ENCODE assay signal across 9 cellular contexts in the genomic region with DNA sequence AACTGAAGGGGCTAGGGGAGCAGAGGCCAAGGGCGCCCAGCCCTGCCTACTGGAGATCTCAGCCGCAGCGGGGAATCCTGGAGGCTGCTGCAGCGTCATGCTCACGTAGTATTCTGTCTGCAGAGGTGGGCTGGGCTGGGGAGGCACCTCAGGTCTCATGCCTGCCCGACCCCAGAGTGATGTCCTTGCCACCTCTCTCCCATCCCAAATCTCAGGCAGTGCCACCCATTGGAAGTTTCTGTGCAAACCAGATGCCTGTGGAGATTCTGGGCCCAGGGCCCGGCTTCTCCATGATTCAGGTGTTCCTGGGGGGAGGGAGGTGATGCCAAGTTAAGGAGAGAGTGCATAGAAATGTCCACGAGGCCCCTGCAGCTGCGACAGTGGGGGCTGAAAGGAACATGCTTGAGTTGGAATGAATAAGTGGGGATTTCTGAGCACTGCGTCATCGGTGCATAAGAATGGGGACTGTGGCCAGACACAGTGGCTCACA.
DNase-seq lines count a peak whose midpoint lies in the region; ATAC-seq, FAIRE-seq and TF ChIP-seq lines count a peak whose summit lies in the region.
"Had no signal": no experiment of that assay in that cellular context is flagged by ENCODE, and none has a peak within 500 bp of the region (broad histone marks: within the 10 kb centered on the region; RNA-seq: fewer than 3 reads in every experiment).

No MANE protein-coding gene starts in this region.

- H3K4me1 ChIP-seq in smooth muscle cell (ENCODE audit: low read depth) = no peaks in the 10 kb centered on the region

- no peak for FAIRE-seq in HTR-8/SVneo (lab: Jason Lieb, UNC)

- H3K27ac ChIP-seq in SU-DHL-6 (ENCODE audit: low read depth, low read length) (peak overlapping the region; percentile 57), brain microvascular endothelial cell (no peak overlapping the region), smooth muscle cell (ENCODE audit: low read depth) (no peak overlapping the region)

- H3K27ac Mint-ChIP-seq in T-helper 1 cell treated with Interleukin-12 subunit alpha and Interleukin-12 subunit beta and Interleukin-4 antibody, amounts not matched to agents 30 μg/mL and 1 μg/mL, for 36 hours = peak overlapping the region; percentile 95

- no peaks in the 10 kb centered on the region for H3K9me2 ChIP-seq in SU-DHL-6 (replicated peaks; ENCODE audit: insufficient read depth, low read length)

- H3K4me3 ChIP-seq in SU-DHL-6 (ENCODE audit: insufficient read depth, low read length, poor library complexity, severe bottlenecking) (no peak overlapping the region), brain microvascular endothelial cell (ENCODE audit: low read depth, low read length) (no peak overlapping the region), smooth muscle cell (no peak overlapping the region)
- H3K4me3 ChIP-seq: heart right ventricle had no signal

- peaks cover 32% of the 10 kb centered on the region; the same call in 1 of the 2 replicates for H3K79me2 ChIP-seq in SU-DHL-6 (ENCODE audit: insufficient read depth, low read length)
- H3K79me2 ChIP-seq in smooth muscle cell (ENCODE audit: low read depth) = no peaks in the 10 kb centered on the region

- H3K4me2 ChIP-seq in SU-DHL-6 (ENCODE audit: low read depth, low read length, poor library complexity, severe bottlenecking) = no peak overlapping the region
- H3K4me2 ChIP-seq in smooth muscle cell = no peak overlapping the region

- H4K20me1 ChIP-seq in SU-DHL-6 (ENCODE audit: low read depth, low read length) = no peaks in the 10 kb centered on the region
- peaks cover 3% of the 10 kb centered on the region for H4K20me1 ChIP-seq in smooth muscle cell (ENCODE audit: low read depth)

- H3K27me3 Mint-ChIP-seq in T-helper 1 cell treated with Interleukin-12 subunit alpha and Interleukin-12 subunit beta and Interleukin-4 antibody, amounts not matched to agents 30 μg/mL and 1 μg/mL, for 36 hours (ENCODE audit: low read depth) = no peaks in the 10 kb centered on the region

- H3K9me3 Mint-ChIP-seq in T-helper 1 cell treated with Interleukin-12 subunit alpha and Interleukin-12 subunit beta and Interleukin-4 antibody, amounts not matched to agents 30 μg/mL and 1 μg/mL, for 36 hours = peaks cover 6% of the 10 kb centered on the region

- H3K36me3 Mint-ChIP-seq in T-helper 1 cell treated with Interleukin-12 subunit alpha and Interleukin-12 subunit beta and Interleukin-4 antibody, amounts not matched to agents 30 μg/mL and 1 μg/mL, for 36 hours (ENCODE audit: low read depth) = peaks cover 20% of the 10 kb centered on the region

- WGBS in smooth muscle cell (ENCODE audit: low lambda C conversion rate) = 67% methylated on average over 11 of the region's 11 CpGs

- H3K27me3 ChIP-seq in SU-DHL-6 (ENCODE audit: low read length) (no peaks in the 10 kb centered on the region), brain microvascular endothelial cell (replicated peaks) (no peaks in the 10 kb centered on the region), smooth muscle cell (ENCODE audit: low read depth) (no peaks in the 10 kb centered on the region)
- H3K27me3 ChIP-seq: heart right ventricle had no signal

- H3K9me3 ChIP-seq in SU-DHL-6 (ENCODE audit: insufficient read depth, low read length) (no peaks in the 10 kb centered on the region), smooth muscle cell (replicated peaks; ENCODE audit: low read depth) (no peaks in the 10 kb centered on the region)
- H3K9me3 ChIP-seq: heart right ventricle had no signal

- peak; percentile 1 for ATAC-seq in GM21390 (IDR thresholded peaks at IDR 0.05; ENCODE audit: unreplicated experiment)
- ATAC-seq: heart right ventricle had no signal

- no peak for TF ChIP-seq CTCF in SU-DHL-6 (IDR thresholded peaks at IDR 0.05; ENCODE audit: insufficient read depth, low read length, poor library complexity, severe bottlenecking)
- TF ChIP-seq CTCF in brain microvascular endothelial cell (IDR thresholded peaks at IDR 0.05; ENCODE audit: low read depth, low read length, missing control alignments) = no peak
- TF ChIP-seq CTCF in smooth muscle cell (IDR thresholded peaks at IDR 0.05; ENCODE audit: borderline replicate concordance, insufficient read depth, poor library complexity, severe bottlenecking) = no peak

- H3F3A ChIP-seq in SU-DHL-6 (ENCODE audit: insufficient read depth) = peaks cover 16% of the 10 kb centered on the region
- H3F3A ChIP-seq in smooth muscle cell (ENCODE audit: low read depth) = no peaks in the 10 kb centered on the region

- peaks cover 53% of the 10 kb centered on the region for H3K4me1 Mint-ChIP-seq in T-helper 1 cell treated with Interleukin-12 subunit alpha and Interleukin-12 subunit beta and Interleukin-4 antibody, amounts not matched to agents 30 μg/mL and 1 μg/mL, for 36 hours (ENCODE audit: low read depth)

- H3K9ac ChIP-seq in SU-DHL-6 (ENCODE audit: low read length) (no peak overlapping the region), smooth muscle cell (ENCODE audit: low read depth) (no peak overlapping the region)

- peak overlapping the region; percentile 71 for H3K4me3 Mint-ChIP-seq in T-helper 1 cell treated with Interleukin-12 subunit alpha and Interleukin-12 subunit beta and Interleukin-4 antibody, amounts not matched to agents 30 μg/mL and 1 μg/mL, for 36 hours

- H2AFZ ChIP-seq in SU-DHL-6 (ENCODE audit: low read depth, low read length, severe bottlenecking) (no peak overlapping the region), smooth muscle cell (ENCODE audit: low read depth) (no peak overlapping the region)

- no peaks in the 10 kb centered on the region; the same call in 1 of the 2 replicates for H3K36me3 ChIP-seq in SU-DHL-6 (ENCODE audit: low read length)
- no peaks in the 10 kb centered on the region for H3K36me3 ChIP-seq in brain microvascular endothelial cell (replicated peaks)
- H3K36me3 ChIP-seq in smooth muscle cell (ENCODE audit: low read depth) = no peaks in the 10 kb centered on the region

- in situ Hi-C loops in brain microvascular endothelial cell (cut with HindIII; ENCODE audit: low pct_ligation_motif_present, low sequenced_read_pairs) = loop anchor here (25.0 kb wide), 1 partner anchor 149 kb away; no protein-coding TSS in a partner anchor

- no peak for DNase-seq in T-helper 1 cell
- DNase-seq in kidney glomerular epithelial cell (lab: John Stamatoyannopoulos, UW) = peak; percentile 13
- DNase-seq in brain microvascular endothelial cell = no peak
- no peak for DNase-seq in smooth muscle cell (lab: John Stamatoyannopoulos, UW; ENCODE audit: unreplicated experiment)
- no peak for DNase-seq in HTR-8/SVneo (ENCODE audit: insufficient read length, low spot score)
- DNase-seq: heart right ventricle had no signal
